28 cellular contexts compared by ENCODE assay signal in the genomic region with DNA sequence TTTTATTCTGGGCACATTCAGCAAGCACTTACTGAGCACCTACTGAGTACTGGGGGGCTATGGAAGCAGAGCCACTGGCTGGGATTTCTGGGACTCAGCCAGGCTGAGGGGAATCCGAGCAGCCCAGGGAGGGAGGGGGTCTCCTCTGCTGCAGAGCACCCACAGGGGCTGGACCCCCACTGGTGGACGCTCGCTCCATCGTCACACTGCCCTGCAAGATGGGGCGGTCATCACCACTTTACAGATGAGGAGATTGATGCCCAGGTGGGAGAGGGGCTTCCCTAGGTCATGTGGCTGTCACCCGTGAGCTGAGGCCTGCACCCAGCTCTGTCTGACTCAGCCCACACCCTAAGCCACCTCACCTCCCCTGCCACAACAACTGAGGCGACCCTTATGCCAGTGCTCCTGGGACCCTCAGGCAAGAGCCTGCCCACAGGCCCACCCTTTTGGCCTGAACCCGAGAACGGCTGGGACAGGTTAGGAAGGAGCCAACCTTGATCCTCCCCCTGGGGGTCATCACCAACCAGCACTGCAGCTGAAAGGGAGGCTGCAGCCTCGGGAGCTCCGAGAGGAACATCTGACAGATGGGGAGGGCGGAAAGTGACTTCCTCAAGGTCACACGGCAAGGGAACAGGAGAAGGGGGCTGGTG.
DNase-seq lines count a peak whose midpoint lies in the region; ATAC-seq and TF ChIP-seq lines count a peak whose summit lies in the region.
"Had no signal": no experiment of that assay in that cellular context is flagged by ENCODE, and none has a peak within 500 bp of the region (broad histone marks: within the 10 kb centered on the region; RNA-seq: fewer than 3 reads in every experiment).

No MANE protein-coding gene starts in this region.

- intact Hi-C loops in thyroid gland (cut with DNase I) = loop anchor here (5.0 kb wide), 1 partner anchor 746 kb away; no protein-coding TSS in a partner anchor

- no peaks in the 10 kb centered on the region for H3K79me1 ChIP-seq in trophoblast cell (ENCODE audit: low read length)

- H3K4me1 ChIP-seq in SK-N-SH (ENCODE audit: control insufficient read depth in 1 of 2, insufficient read depth in 2 of 2, low read depth in 1 of 2, low read length in 1 of 2) (peaks cover 0 to 6% of the 10 kb centered on the region in 2 experiments; a peak in 1 of 4 replicates), trophoblast cell (ENCODE audit: control insufficient read depth in 1 of 2, insufficient read depth in 2 of 2, low read length in 2 of 2) (no peaks in the 10 kb centered on the region), thyroid gland (peaks cover 0 to 5% of the 10 kb centered on the region in 2 donors)
- H3K4me1 ChIP-seq: BE2C had no signal

- H3F3A ChIP-seq in SK-N-SH (replicated peaks; ENCODE audit: insufficient read depth) = no peaks in the 10 kb centered on the region

- no peak for ATAC-seq in SK-N-SH treated with all-trans-retinoic acid at 6 μM for 48 hours
- ATAC-seq in stimulated activated effector memory CD8-positive, alpha-beta T cell treated with anti-CD3 and anti-CD28 coated beads, Interleukin-12 subunit alpha, Interleukin-12 subunit beta, amount 100 ng/mL, for 72 hours = peak; percentile 16
- ATAC-seq: GM12878 had no signal

- H3K9me3 ChIP-seq in SK-N-SH (no peaks in the 10 kb centered on the region), trophoblast cell (ENCODE audit: insufficient read depth, low read depth, low read length) (peaks cover 1% of the 10 kb centered on the region), thyroid gland (no peaks in the 10 kb centered on the region)
- H3K9me3 ChIP-seq: BE2C had no signal

- no peak overlapping the region for H4K91ac ChIP-seq in trophoblast cell (ENCODE audit: low read depth, low read length)

- no peak overlapping the region for H3K27ac ChIP-seq in SK-N-SH (ENCODE audit: low read depth in 2 of 2, low read length in 1 of 2)
- H3K27ac ChIP-seq in trophoblast cell (ENCODE audit: low read depth, low read length) = no peak overlapping the region
- no peak overlapping the region for H3K27ac ChIP-seq in thyroid gland
- H3K27ac ChIP-seq: 22Rv1, HL-60, KMS-11 had no signal

- H4K12ac ChIP-seq in trophoblast cell (ENCODE audit: low read depth, low read length) = no peak overlapping the region

- H4K20me1 ChIP-seq in SK-N-SH (ENCODE audit: insufficient read depth) = no peaks in the 10 kb centered on the region

- no peaks in the 10 kb centered on the region for H3K9me3 Mint-ChIP-seq in stimulated activated effector memory CD8-positive, alpha-beta T cell treated with anti-CD3 and anti-CD28 coated beads, Interleukin-12 subunit alpha, Interleukin-12 subunit beta, amount 100 ng/mL, for 72 hours
- H3K9me3 Mint-ChIP-seq: CD14-positive monocyte; CD8-positive, alpha-beta memory T cell had no signal

- H3K27me3 ChIP-seq in SK-N-SH (ENCODE audit: insufficient read depth) = no peaks in the 10 kb centered on the region
- no peaks in the 10 kb centered on the region for H3K27me3 ChIP-seq in trophoblast cell (ENCODE audit: insufficient read depth, low read length)
- H3K27me3 ChIP-seq in thyroid gland = no peaks in the 10 kb centered on the region

- TF ChIP-seq RAD21 in SK-N-SH (IDR thresholded peaks at IDR 0.05; ENCODE audit: low read length) = no peak

- no peak overlapping the region for H2BK12ac ChIP-seq in trophoblast cell (ENCODE audit: low read length)

- no peak overlapping the region for H2BK120ac ChIP-seq in trophoblast cell (ENCODE audit: insufficient read depth, low read length, poor library complexity)

- H3K23ac ChIP-seq in trophoblast cell (ENCODE audit: low read length) = no peak overlapping the region

- no peaks in the 10 kb centered on the region for H3K79me2 ChIP-seq in SK-N-SH (ENCODE audit: insufficient read depth)
- H3K79me2 ChIP-seq in trophoblast cell (ENCODE audit: control insufficient read depth, insufficient read depth, low read length, poor library complexity) = no peaks in the 10 kb centered on the region

- H3K4me2 ChIP-seq in SK-N-SH (no peak overlapping the region), trophoblast cell (ENCODE audit: low read length) (no peak overlapping the region)
- H3K4me2 ChIP-seq: KMS-11 had no signal

- no peak overlapping the region for H3K4me3 Mint-ChIP-seq in stimulated activated effector memory CD8-positive, alpha-beta T cell treated with anti-CD3 and anti-CD28 coated beads, Interleukin-12 subunit alpha, Interleukin-12 subunit beta, amount 100 ng/mL, for 72 hours
- H3K4me3 Mint-ChIP-seq: CD14-positive monocyte; CD8-positive, alpha-beta memory T cell; IgD-negative memory B cell had no signal

- H3K27ac Mint-ChIP-seq in stimulated activated effector memory CD8-positive, alpha-beta T cell treated with anti-CD3 and anti-CD28 coated beads, Interleukin-12 subunit alpha, Interleukin-12 subunit beta, amount 100 ng/mL, for 72 hours = no peak overlapping the region
- H3K27ac Mint-ChIP-seq: CD14-positive monocyte; CD8-positive, alpha-beta memory T cell; IgD-negative memory B cell had no signal

- POLR2A ChIA-PET in SK-N-SH (lab: Yijun Ruan, JAX) = no interaction called here

- 84% methylated on average over 5 of the region's 13 CpGs for WGBS in SK-N-SH (ENCODE audit: low lambda C conversion rate)
- WGBS in trophoblast cell (ENCODE audit: extremely low coverage, insufficient coverage, insufficient read length) = no CpG with 5 or more reads among the region's 13 CpGs
- WGBS in thyroid gland, 2 donors = 97% methylated on average over 7 to 13 of the region's 13 CpGs

- no peak for TF ChIP-seq EP300 in SK-N-SH (IDR thresholded peaks at IDR 0.05; ENCODE audit: borderline replicate concordance in 1 of 2, low read depth in 1 of 2, low read length in 1 of 2)

- H3K36me3 Mint-ChIP-seq in stimulated activated effector memory CD8-positive, alpha-beta T cell treated with anti-CD3 and anti-CD28 coated beads, Interleukin-12 subunit alpha, Interleukin-12 subunit beta, amount 100 ng/mL, for 72 hours = no peaks in the 10 kb centered on the region
- H3K36me3 Mint-ChIP-seq: CD14-positive monocyte; CD8-positive, alpha-beta memory T cell; IgD-negative memory B cell had no signal

- H3K9ac ChIP-seq in SK-N-SH (no peak overlapping the region), trophoblast cell (ENCODE audit: low read length) (no peak overlapping the region)
- H3K9ac ChIP-seq: KMS-11 had no signal

- CTCF ChIA-PET in SK-N-SH (lab: Yijun Ruan, JAX) = interaction anchor here (1.0 to 9.4 kb wide), 2 partner anchors 746 to 756 kb away, joined by 3 to 72 read pairs; no protein-coding TSS in a partner anchor

- H2BK5ac ChIP-seq in trophoblast cell (ENCODE audit: low read depth, low read length, poor library complexity) = no peak overlapping the region

- no peak overlapping the region for H4K8ac ChIP-seq in trophoblast cell (ENCODE audit: low read depth, low read length)

- H3K4me1 Mint-ChIP-seq in stimulated activated effector memory CD8-positive, alpha-beta T cell treated with anti-CD3 and anti-CD28 coated beads, Interleukin-12 subunit alpha, Interleukin-12 subunit beta, amount 100 ng/mL, for 72 hours = peaks cover 5% of the 10 kb centered on the region

- H3K9me2 ChIP-seq in SK-N-SH = no peaks in the 10 kb centered on the region

- H3K4me3 ChIP-seq in SK-N-SH (ENCODE audit: low read depth in 2 of 2, low read length in 1 of 2) (no peak overlapping the region), cardiac fibroblast (replicated peaks in 1 of 2; ENCODE audit: low read depth in 2 of 2, low read length in 2 of 2) (no peak overlapping the region), trophoblast cell (ENCODE audit: low read depth, low read length) (no peak overlapping the region), thyroid gland (replicated peaks in 1 of 3) (no peak overlapping the region)
- H3K4me3 ChIP-seq: GM12878 had no signal

- H3K4ac ChIP-seq in trophoblast cell (ENCODE audit: low read depth, low read length) = no peak overlapping the region

- H3K14ac ChIP-seq in trophoblast cell (ENCODE audit: low read length) = no peak overlapping the region

- H3K36me3 ChIP-seq in SK-N-SH (replicated peaks in 1 of 2; ENCODE audit: control insufficient read depth in 1 of 2, insufficient read depth in 2 of 2, low read length in 1 of 2) (no peaks in the 10 kb centered on the region), trophoblast cell (ENCODE audit: control insufficient read depth in 1 of 2, insufficient read depth in 2 of 2, low read length in 2 of 2) (no peaks in the 10 kb centered on the region), thyroid gland (no peaks in the 10 kb centered on the region)
- H3K36me3 ChIP-seq: BE2C had no signal

- DNase-seq in SK-N-SH (peak; percentile 11), cardiac fibroblast (ENCODE audit: low read depth in 2 of 2) (no peak), mesenteric fat pad (ENCODE audit: low spot score) (peak; percentile 84), trophoblast cell (no peak), thyroid gland (no peak)
- DNase-seq in stimulated activated effector memory CD8-positive, alpha-beta T cell treated with anti-CD3 and anti-CD28 coated beads, Interleukin-12 subunit alpha, Interleukin-12 subunit beta, amount 100 ng/mL, for 72 hours (ENCODE audit: low spot score in 2 of 2) = no peak
- no peak for DNase-seq in activated CD4-positive, alpha-beta T cell treated with anti-CD3 and anti-CD28 coated beads, Interleukin-2, amount 50 U/mL, for 4 hours
- DNase-seq: BE2C; CD8-positive, alpha-beta memory T cell; DMS 273 treated with DMSO at 0.1 percent for 48 hours; DMS79; EL; GDM1; NCI-H1048; NCI-H1417; NCI-H1694; NCI-H2081; NCI-H2227 treated with DMSO at 0.1 percent for 48 hours; NCI-H526 treated with DMSO at 0.1 percent for 48 hours; RPMI8226; SHP77 had no signal

- no peak overlapping the region for H3K18ac ChIP-seq in trophoblast cell (ENCODE audit: low read length)

- H2AFZ ChIP-seq in SK-N-SH (ENCODE audit: low read depth) (no peak overlapping the region), trophoblast cell (ENCODE audit: insufficient read depth, low read length, poor library complexity) (no peak overlapping the region)

- TF ChIP-seq POLR2A in thyroid gland (IDR thresholded peaks at IDR 0.05) = no peak

- no peak for TF ChIP-seq CTCF in SK-N-SH (IDR thresholded peaks at IDR 0.05)
- peak; percentile 39 for TF ChIP-seq CTCF in cardiac fibroblast (IDR thresholded peaks at IDR 0.05; ENCODE audit: low read depth, low read length)
- no peak for TF ChIP-seq CTCF in thyroid gland (IDR thresholded peaks at IDR 0.05)

- no peak overlapping the region for H2AK5ac ChIP-seq in trophoblast cell (ENCODE audit: low read length)

TF ChIP-seq in SK-N-SH, 30 proteins besides CTCF, POLR2A, EP300 and RAD21 (continues in another document):
- TF ChIP-seq, protein P1, sequence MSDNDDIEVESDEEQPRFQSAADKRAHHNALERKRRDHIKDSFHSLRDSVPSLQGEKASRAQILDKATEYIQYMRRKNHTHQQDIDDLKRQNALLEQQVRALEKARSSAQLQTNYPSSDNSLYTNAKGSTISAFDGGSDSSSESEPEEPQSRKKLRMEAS (IDR thresholded peaks at IDR 0.05; ENCODE audit: low read depth) = no peak
- no peak for TF ChIP-seq GABPA (IDR thresholded peaks at IDR 0.05; ENCODE audit: low read depth)

TF ChIP-seq in SK-N-SH treated with all-trans-retinoic acid at 6 μM for 48 hours, 23 proteins besides CTCF, POLR2A, EP300 and RAD21 (continues in another document):
- no peak for TF ChIP-seq TCF4 (CRISPR knock-in tag; IDR thresholded peaks at IDR 0.05; ENCODE audit: borderline replicate concordance)
- TF ChIP-seq PPARA (CRISPR knock-in tag; IDR thresholded peaks at IDR 0.05; ENCODE audit: borderline replicate concordance) = no peak
- TF ChIP-seq ZFP30 (CRISPR knock-in tag; IDR thresholded peaks at IDR 0.05) = no peak
- TF ChIP-seq ESRRG (CRISPR knock-in tag; IDR thresholded peaks at IDR 0.05) = no peak

Comparison
In these comparisons a context has a peak if more than half of its experiments do, and no peak if none do; other contexts are left out.
1. DNase-seq: peak in SK-N-SH (single experiment) and mesenteric fat pad (single experiment); none in cardiac fibroblast (0 of 2), stimulated activated effector memory CD8-positive, alpha-beta T cell treated with anti-CD3 and anti-CD28 coated beads, Interleukin-12 subunit alpha, Interleukin-12 subunit beta, amount 100 ng/mL, for 72 hours (0 of 2), activated CD4-positive, alpha-beta T cell treated with anti-CD3 and anti-CD28 coated beads, Interleukin-2, amount 50 U/mL, for 4 hours (0 of 2), trophoblast cell (0 of 2) and thyroid gland (0 of 2).